Comparison of ENCODE assay signal across 19 cellular contexts in the genomic region with DNA sequence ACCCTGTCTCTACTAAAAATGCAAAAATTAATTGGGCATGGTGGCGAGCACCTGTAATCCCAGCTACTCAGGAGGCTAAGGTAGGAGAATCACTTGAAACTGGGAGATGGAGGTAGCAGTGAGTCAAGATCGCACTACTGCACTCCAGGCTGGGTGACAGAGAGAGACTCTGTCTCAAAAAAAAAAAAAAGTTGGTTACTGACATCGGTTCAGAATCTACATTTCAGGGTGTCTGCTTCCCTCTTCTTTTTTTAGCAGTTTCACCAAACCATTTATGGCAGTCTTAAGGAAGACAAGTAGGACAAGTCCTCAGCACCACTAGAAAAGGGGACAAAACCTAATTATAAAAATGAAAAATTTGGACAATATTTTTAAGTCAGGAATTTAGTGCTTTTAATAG. TPM values are rescaled to one million over a fixed set of nuclear protein-coding genes. Genes with fewer than 3 reads are reported as not detected.
DNase-seq lines count a peak whose midpoint lies in the region; ATAC-seq and TF ChIP-seq lines count a peak whose summit lies in the region.
"Had no signal": no experiment of that assay in that cellular context is flagged by ENCODE, and none has a peak within 500 bp of the region (broad histone marks: within the 10 kb centered on the region; RNA-seq: fewer than 3 reads in every experiment).

No MANE protein-coding gene starts in this region.

- no peaks in the 10 kb centered on the region for H3K9me2 ChIP-seq in MM.1S (replicated peaks; ENCODE audit: insufficient read depth, low read length)

- DNase-seq in SKM-1 treated with dmso at 0.1 percent for 144 hours (lab: John Stamatoyannopoulos, UW; ENCODE audit: unreplicated experiment) (peak; percentile 41), SKM-1 (lab: John Stamatoyannopoulos, UW; ENCODE audit: unreplicated experiment) (no peak), MM.1S (no peak), adrenal gland (no peak), breast epithelium (ENCODE audit: low spot score in 2 of 2) (no peak), DMS153 (lab: John Stamatoyannopoulos, UW) (no peak)
- DNase-seq: activated naive CD8-positive, alpha-beta T cell treated with anti-CD3 and anti-CD28 coated beads for 36 hours; cerebellar nuclear complex; H7; head of caudate nucleus; kidney; NCI-H2081; NCI-H774; SHP77; stimulated activated CD4-positive, alpha-beta T cell treated with anti-CD3 and anti-CD28 coated beads, Interleukin-2, amount 100 ng/mL, for 48 hours; WERI-Rb-1 had no signal

- peaks cover 31% of the 10 kb centered on the region for H3F3A ChIP-seq in MM.1S (ENCODE audit: insufficient read depth, low read length)

- ATAC-seq in GM18498 (IDR thresholded peaks at IDR 0.05; ENCODE audit: unreplicated experiment) = no peak

- no peak overlapping the region for H3K9ac ChIP-seq in MM.1S (ENCODE audit: low read length)

- H3K27ac ChIP-seq in MM.1S (ENCODE audit: low read length) = peak overlapping the region; percentile 19; the same call in 1 of the 2 replicates
- H3K27ac ChIP-seq in adrenal gland = peak overlapping the region in 3 of 5 donors; percentile 28 to 95 (median 63)
- peak overlapping the region in 14 of 21 experiments; percentile 5 to 99 (median 82) for H3K27ac ChIP-seq in skin epidermis
- no peak overlapping the region for H3K27ac ChIP-seq in breast epithelium
- H3K27ac ChIP-seq: 22Rv1, WERI-Rb-1 had no signal

- H3K79me2 ChIP-seq in MM.1S (ENCODE audit: low read length) = peaks cover 25% of the 10 kb centered on the region

- no peak for TF ChIP-seq CTCF in MM.1S (IDR thresholded peaks at IDR 0.05; ENCODE audit: low read length)
- no peak for TF ChIP-seq CTCF in adrenal gland (IDR thresholded peaks at IDR 0.05)
- no peak for TF ChIP-seq CTCF in breast epithelium (IDR thresholded peaks at IDR 0.05)

- H3K9me3 ChIP-seq in MM.1S (replicated peaks; ENCODE audit: insufficient read depth, low read length) (no peaks in the 10 kb centered on the region), adrenal gland (replicated peaks in 1 of 3) (no peaks in the 10 kb centered on the region), breast epithelium (no peaks in the 10 kb centered on the region)

- no peak overlapping the region for H2AFZ ChIP-seq in MM.1S (ENCODE audit: low read length)

- H3K36me3 ChIP-seq in MM.1S (replicated peaks; ENCODE audit: insufficient read depth, low read length) (no peaks in the 10 kb centered on the region), adrenal gland (replicated peaks in 1 of 2) (no peaks in the 10 kb centered on the region), breast epithelium (no peaks in the 10 kb centered on the region)
- H3K36me3 ChIP-seq: WERI-Rb-1 had no signal

- TF ChIP-seq POLR2A in adrenal gland (IDR thresholded peaks at IDR 0.05) (no peak), breast epithelium (IDR thresholded peaks at IDR 0.05) (no peak)

- intact Hi-C loops in adrenal gland (cut with DNase I) = no loop called here
- intact Hi-C loops in breast epithelium (cut with DNase I; ENCODE audit: low total_unique reads) = loop anchor here (5.0 kb wide), 1 partner anchor 589 kb away; no protein-coding TSS in a partner anchor

- no peak overlapping the region for H3K4me2 ChIP-seq in MM.1S (ENCODE audit: low read depth, low read length)

- H4K20me1 ChIP-seq in MM.1S (ENCODE audit: insufficient read depth, low read length) = no peaks in the 10 kb centered on the region

- no peak overlapping the region for H3K4me3 ChIP-seq in MM.1S (ENCODE audit: low read length)
- no peak overlapping the region for H3K4me3 ChIP-seq in adrenal gland
- no peak overlapping the region for H3K4me3 ChIP-seq in skin epidermis
- no peak overlapping the region for H3K4me3 ChIP-seq in breast epithelium

- H3K4me1 ChIP-seq in MM.1S (ENCODE audit: low read length) (peaks cover 22% of the 10 kb centered on the region), adrenal gland (replicated peaks in 1 of 2) (peaks cover 12 to 30% of the 10 kb centered on the region in 2 donors), breast epithelium (peaks cover 0 to 6% of the 10 kb centered on the region in 2 donors)

- H3K27me3 ChIP-seq in MM.1S (replicated peaks; ENCODE audit: insufficient read depth, low read length) (no peaks in the 10 kb centered on the region), adrenal gland (no peaks in the 10 kb centered on the region), breast epithelium (no peaks in the 10 kb centered on the region)

- 75 to 82% (median 81%) methylated on average over 3 of the region's 3 CpGs for WGBS in adrenal gland, 4 donors

RNA-seq across cellular contexts. Expression of a gene that starts 3.3 kb away (rescaled TPM):
- total RNA-seq in adrenal gland (10 to 100 TPM; 14.2 to 56.9 (median 40.0) TPM), breast epithelium (10 to 100 TPM; 26.3 to 32.8 (median 29.9) TPM)
- 10 to 100 TPM; 41.4 to 71.0 (median 53.4) TPM for polyA plus RNA-seq in adrenal gland

RNA-seq across cellular contexts. Expression of a gene that starts 15.0 kb away (rescaled TPM):
- 1,000 to 10,000 TPM in 2 of 8 donors, 100 to 1,000 TPM in 6; 429 to 1,200 (median 517) TPM for total RNA-seq in adrenal gland
- polyA plus RNA-seq in adrenal gland = 100 to 1,000 TPM in 2 of 3 donors, 10 to 100 TPM in 1; 60.3 to 942 (median 567) TPM
- 100 to 1,000 TPM; 205 to 653 (median 275) TPM for total RNA-seq in breast epithelium

Comparison
In these comparisons a context has a peak if more than half of its experiments do, and no peak if none do; other contexts are left out.
1. H3K27ac ChIP-seq: peak in MM.1S (single experiment), adrenal gland (3 of 5) and skin epidermis (14 of 21); none in breast epithelium (0 of 2).